25 cellular contexts compared by ENCODE assay signal in the genomic region with DNA sequence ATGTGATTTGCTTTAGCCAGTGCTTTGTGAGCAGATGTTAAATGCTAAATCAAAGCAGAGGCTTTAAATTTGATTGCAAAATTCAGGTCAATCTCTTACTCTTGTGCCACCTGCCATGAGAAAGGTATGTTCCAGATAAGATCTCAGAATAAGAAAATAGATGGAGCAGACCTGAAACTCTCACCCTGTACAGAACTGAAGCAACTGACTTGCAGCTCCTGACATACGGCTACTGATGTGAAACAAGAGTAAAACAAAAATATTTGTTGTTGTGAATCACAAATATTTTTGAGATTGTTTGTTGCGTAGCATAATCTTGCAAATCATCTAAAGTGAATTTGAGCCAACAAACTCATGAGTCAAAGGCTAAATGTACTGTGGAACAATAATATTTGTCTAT. TPM values are rescaled to one million over a fixed set of nuclear protein-coding genes. Genes with fewer than 3 reads are reported as not detected.
DNase-seq lines count a peak whose midpoint lies in the region; ATAC-seq, FAIRE-seq and TF ChIP-seq lines count a peak whose summit lies in the region.
"Had no signal": no experiment of that assay in that cellular context is flagged by ENCODE, and none has a peak within 500 bp of the region (broad histone marks: within the 10 kb centered on the region; RNA-seq: fewer than 3 reads in every experiment).

No MANE protein-coding gene starts in this region.

- no peak overlapping the region for H2BK15ac ChIP-seq in neuronal stem cell (ENCODE audit: low read length)

- H3K9me1 ChIP-seq in K562 (ENCODE audit: control insufficient read depth, insufficient read depth, low read length) = no peaks in the 10 kb centered on the region

- no peak overlapping the region for H2AK5ac ChIP-seq in neuronal stem cell (ENCODE audit: low read depth, low read length)

- no peak overlapping the region for H2BK5ac ChIP-seq in neuronal stem cell (ENCODE audit: low read length)

- peaks cover 9% of the 10 kb centered on the region for H3K36me3 Mint-ChIP-seq in activated T-cell treated with anti-CD3 and anti-CD28 coated beads, Interleukin-2, amount 50 U/mL, for 24 hours (ENCODE audit: low read depth)

- H3K27me3 ChIP-seq in PC-3 (ENCODE audit: low read length) (no peaks in the 10 kb centered on the region), K562 (ENCODE audit: control insufficient read depth in 2 of 2, insufficient read depth in 2 of 2, low read length in 2 of 2) (no peaks in the 10 kb centered on the region), neuronal stem cell (ENCODE audit: control insufficient read depth in 3 of 3, insufficient read depth in 3 of 3, low read depth in 1 of 3, low read length in 3 of 3) (no peaks in the 10 kb centered on the region), mammary epithelial cell (ENCODE audit: insufficient read depth, low read length) (no peaks in the 10 kb centered on the region)
- H3K27me3 ChIP-seq: SJCRH30 had no signal

- H2AFZ ChIP-seq in PC-3 (ENCODE audit: low read length) (no peak overlapping the region), K562 (ENCODE audit: low read depth, low read length) (no peak overlapping the region), neuronal stem cell (ENCODE audit: low read length) (peak overlapping the region; percentile 13), mammary epithelial cell (ENCODE audit: low read depth, low read length) (no peak overlapping the region)

- no peak for FAIRE-seq in K562 (lab: Jason Lieb, UNC)
- FAIRE-seq: GM12892, H1, HepG2 had no signal

- intact Hi-C loops in PC-3 (cut with micrococcal nuclease) (no loop called here), K562 (cut with micrococcal nuclease) (no loop called here), mammary epithelial cell (cut with micrococcal nuclease) (no loop called here)

- CTCF ChIA-PET in PC-3 (lab: Charles Lee) = no interaction called here
- CTCF ChIA-PET in K562 (lab: Yijun Ruan, JAX; ENCODE audit: low intra/inter-chr PET ratio) = no interaction called here
- CTCF ChIA-PET in mammary epithelial cell (lab: Charles Lee; ENCODE audit: low non-redundant PET) = no interaction called here

- H3K79me2 ChIP-seq in PC-3 (ENCODE audit: low read length) (peaks cover 14% of the 10 kb centered on the region), K562 (ENCODE audit: control insufficient read depth, insufficient read depth, low read length) (peaks cover 21% of the 10 kb centered on the region), mammary epithelial cell (ENCODE audit: insufficient read depth, low read length) (peaks cover 15% of the 10 kb centered on the region)

- DNase-seq in NCI-H526 (lab: John Stamatoyannopoulos, UW) (peak; percentile 15 to 20), PC-3 (peak; percentile 40), K562 (ENCODE audit: extremely low read depth in 1 of 4, low spot score in 3 of 4) (no peak), neuronal stem cell (ENCODE audit: low spot score) (no peak), mammary epithelial cell (no peak), NOMO-1 (lab: John Stamatoyannopoulos, UW; ENCODE audit: unreplicated experiment in 2 of 2) (no peak)
- DNase-seq in activated T-cell treated with anti-CD3 and anti-CD28 coated beads, Interleukin-2, amount 50 U/mL, for 24 hours = no peak
- DNase-seq: Caco-2; CD8-positive, alpha-beta T cell; DND-41; Kasumi-1; MV-4-11; NCI-H1105; NCI-H1436 treated with DMSO at 0.1 percent for 48 hours; NCI-H187 treated with DMSO at 0.1 percent for 48 hours; NCI-H2171 treated with DMSO at 0.1 percent for 48 hours; NCI-H345; OCI-M1; SJCRH30 had no signal

- H3K4me1 ChIP-seq in PC-3 (ENCODE audit: insufficient read depth, low read length) = peaks cover 17% of the 10 kb centered on the region
- H3K4me1 ChIP-seq in K562 (replicated peaks in 1 of 2; ENCODE audit: control insufficient read depth in 2 of 2, insufficient read depth in 2 of 2, low read length in 2 of 2) = peaks cover 10 to 14% of the 10 kb centered on the region in 2 experiments; a peak in 3 of 5 replicates
- H3K4me1 ChIP-seq in neuronal stem cell (ENCODE audit: control insufficient read depth in 2 of 2, insufficient read depth in 1 of 2, low read depth in 1 of 2, low read length in 2 of 2) = no peaks in the 10 kb centered on the region
- H3K4me1 ChIP-seq in mammary epithelial cell (ENCODE audit: insufficient read depth, low read length) = peaks cover 5% of the 10 kb centered on the region
- H3K4me1 ChIP-seq: SJCRH30 had no signal

- H3K9ac ChIP-seq in PC-3 (ENCODE audit: low read length) (no peak overlapping the region), K562 (ENCODE audit: insufficient read depth in 1 of 2, low read depth in 2 of 2, low read length in 2 of 2) (no peak overlapping the region), neuronal stem cell (ENCODE audit: low read depth, low read length, poor library complexity) (no peak overlapping the region), mammary epithelial cell (ENCODE audit: insufficient read depth, low read length) (no peak overlapping the region)

- H3F3A ChIP-seq in PC-3 (ENCODE audit: low read length, unreplicated experiment) = no peaks in the 10 kb centered on the region

- peaks cover 12% of the 10 kb centered on the region for H3K4me1 Mint-ChIP-seq in activated T-cell treated with anti-CD3 and anti-CD28 coated beads, Interleukin-2, amount 50 U/mL, for 24 hours (ENCODE audit: low read depth)

- H3K4me3 Mint-ChIP-seq in activated T-cell treated with anti-CD3 and anti-CD28 coated beads, Interleukin-2, amount 50 U/mL, for 24 hours = no peak overlapping the region
- H3K4me3 Mint-ChIP-seq: B cell; CD8-positive, alpha-beta T cell had no signal

- peaks cover 4% of the 10 kb centered on the region for H3K79me1 ChIP-seq in neuronal stem cell (ENCODE audit: low read depth, low read length)

- TF ChIP-seq CTCF in PC-3 (conservative IDR thresholded peaks at IDR 0.05; ENCODE audit: low read depth, low read length) (no peak), K562 (IDR thresholded peaks at IDR 0.05 in 2 of 3, conservative IDR thresholded peaks at IDR 0.05 in 1 of 3; ENCODE audit: insufficient read depth in 2 of 3, low read depth in 1 of 3, low read length in 3 of 3) (no peak), mammary epithelial cell (conservative IDR thresholded peaks at IDR 0.05 in 1 of 2, IDR thresholded peaks at IDR 0.05 in 1 of 2; ENCODE audit: extremely low read depth in 1 of 2, insufficient read depth in 1 of 2, low read depth in 1 of 2, low read length in 2 of 2) (no peak)

- BruUV-seq in PC-3 (replicated peaks; lab: Mats Ljungman, UMichigan) = no TSS peak
- no TSS peak for BruUV-seq in K562 (replicated peaks; lab: Mats Ljungman, UMichigan)
- no TSS peak for BruUV-seq in mammary epithelial cell (replicated peaks; lab: Mats Ljungman, UMichigan)

- no peak for TF ChIP-seq POLR2A in K562 (conservative IDR thresholded peaks at IDR 0.05)

- H3K36me3 ChIP-seq in PC-3 (ENCODE audit: low read depth, low read length) = no peaks in the 10 kb centered on the region
- no peaks in the 10 kb centered on the region for H3K36me3 ChIP-seq in K562 (ENCODE audit: control insufficient read depth, insufficient read depth, low read length)
- no peaks in the 10 kb centered on the region for H3K36me3 ChIP-seq in neuronal stem cell (replicated peaks in 1 of 2; ENCODE audit: control insufficient read depth in 2 of 2, insufficient read depth in 2 of 2, low read length in 2 of 2)
- H3K36me3 ChIP-seq in mammary epithelial cell (ENCODE audit: insufficient read depth, low read length) = no peaks in the 10 kb centered on the region
- H3K36me3 ChIP-seq: SJCRH30 had no signal

- H3K4ac ChIP-seq in neuronal stem cell (ENCODE audit: low read length) = no peak overlapping the region

- H3K9me3 ChIP-seq in PC-3 (ENCODE audit: low read length) (no peaks in the 10 kb centered on the region), K562 (replicated peaks; ENCODE audit: control insufficient read depth, insufficient read depth, low read depth, low read length) (no peaks in the 10 kb centered on the region), neuronal stem cell (replicated peaks in 1 of 2; ENCODE audit: control insufficient read depth in 2 of 2, insufficient read depth in 1 of 2, low read depth in 1 of 2, low read length in 2 of 2) (no peaks in the 10 kb centered on the region), mammary epithelial cell (replicated peaks; ENCODE audit: insufficient read depth, low read length) (no peaks in the 10 kb centered on the region)
- H3K9me3 ChIP-seq: Caco-2, SJCRH30 had no signal

- H3K27ac ChIP-seq in PC-3 (ENCODE audit: low read length) (no peak overlapping the region), K562 (ENCODE audit: extremely low read depth, low read depth, low read length) (no peak overlapping the region), neuronal stem cell (replicated peaks; ENCODE audit: low read length) (no peak overlapping the region), mammary epithelial cell (ENCODE audit: insufficient read depth, low read depth, low read length) (no peak overlapping the region)
- H3K27ac ChIP-seq: C4-2B, SJCRH30 had no signal

- no peak overlapping the region for H4K8ac ChIP-seq in neuronal stem cell (ENCODE audit: low read depth, low read length)

- in situ Hi-C loops in K562 (cut with MboI) = no loop called here
- in situ Hi-C loops in mammary epithelial cell (cut with MboI; ENCODE audit: low sequenced_read_pairs in 2 of 2) = loop anchor here in 1 of 2 donors (25.0 kb wide), 1 partner anchor 476 kb away; the partner anchor contains the start of gene NAP1L1

- TF ChIP-seq RAD21 in K562 (CRISPR knock-in tag; conservative IDR thresholded peaks at IDR 0.05 in 1 of 2, IDR thresholded peaks at IDR 0.05 in 1 of 2) = no peak

- H3K27ac Mint-ChIP-seq in activated T-cell treated with anti-CD3 and anti-CD28 coated beads, Interleukin-2, amount 50 U/mL, for 24 hours = no peak overlapping the region
- H3K27ac Mint-ChIP-seq: B cell; CD8-positive, alpha-beta T cell had no signal

- no peak overlapping the region for H3K4me3 ChIP-seq in PC-3 (ENCODE audit: low read length)
- H3K4me3 ChIP-seq in K562 = no peak overlapping the region
- no peak overlapping the region for H3K4me3 ChIP-seq in neuronal stem cell (ENCODE audit: low read length in 2 of 2)
- no peak overlapping the region for H3K4me3 ChIP-seq in mammary epithelial cell (replicated peaks in 1 of 3; ENCODE audit: insufficient read depth in 1 of 3, low read depth in 2 of 3, low read length in 3 of 3)
- H3K4me3 ChIP-seq: SJCRH30 had no signal

- no peak overlapping the region for H3K23ac ChIP-seq in neuronal stem cell (ENCODE audit: low read depth, low read length, poor library complexity)

- no peak overlapping the region for H2BK12ac ChIP-seq in neuronal stem cell (ENCODE audit: low read length)

- no peaks in the 10 kb centered on the region for H3K9me3 Mint-ChIP-seq in activated T-cell treated with anti-CD3 and anti-CD28 coated beads, Interleukin-2, amount 50 U/mL, for 24 hours
- H3K9me3 Mint-ChIP-seq: CD8-positive, alpha-beta T cell had no signal

- no peak overlapping the region for H4K91ac ChIP-seq in neuronal stem cell (ENCODE audit: low read depth, low read length, poor library complexity)

- POLR2A ChIA-PET in PC-3 (lab: Charles Lee; ENCODE audit: unreplicated experiment) (no interaction called here), K562 (lab: Yijun Ruan, JAX) (no interaction called here)

- WGBS in K562 (ENCODE audit: insufficient coverage, low coverage, missing lambda C conversion rate) = 100% methylated on average over 2 of the region's 2 CpGs
- no CpG with 5 or more reads among the region's 2 CpGs for WGBS in neuronal stem cell (ENCODE audit: extremely low coverage in 2 of 2, insufficient read length in 2 of 2, insufficient replicate concordance in 1 of 2), 2 donors
- WGBS in mammary epithelial cell (ENCODE audit: low coverage, missing lambda C conversion rate) = 89% methylated on average over 2 of the region's 2 CpGs

- H3K18ac ChIP-seq in neuronal stem cell (ENCODE audit: low read length) = no peak overlapping the region

- TF ChIP-seq EP300 in K562 (IDR thresholded peaks at IDR 0.05; ENCODE audit: low read length) = no peak

- no peak overlapping the region for H3K14ac ChIP-seq in neuronal stem cell (ENCODE audit: low read length)

- dilution Hi-C loops in mammary epithelial cell (cut with HindIII; ENCODE audit: low sequenced_read_pairs) = no loop called here

- H3K4me2 ChIP-seq in PC-3 (ENCODE audit: low read length) (peak overlapping the region; percentile 11; the same call in 1 of the 2 replicates), K562 (ENCODE audit: insufficient read depth, low read length) (no peak overlapping the region), neuronal stem cell (ENCODE audit: insufficient read depth, low read length, poor library complexity, severe bottlenecking) (no peak overlapping the region), mammary epithelial cell (ENCODE audit: insufficient read depth, low read depth, low read length) (no peak overlapping the region)

- H3K27me3 Mint-ChIP-seq in activated T-cell treated with anti-CD3 and anti-CD28 coated beads, Interleukin-2, amount 50 U/mL, for 24 hours = no peaks in the 10 kb centered on the region
- H3K27me3 Mint-ChIP-seq: B cell had no signal

- H2BK120ac ChIP-seq in neuronal stem cell (ENCODE audit: low read depth, low read length) = no peak overlapping the region

- ATAC-seq in PC-3 (no peak), K562 (no peak)
- ATAC-seq: CD8-positive, alpha-beta T cell; HepG2; Right ventricle myocardium inferior had no signal

- H4K20me1 ChIP-seq in PC-3 (ENCODE audit: low read length) = no peaks in the 10 kb centered on the region; the same call in 1 of the 2 replicates
- no peaks in the 10 kb centered on the region for H4K20me1 ChIP-seq in K562 (replicated peaks; ENCODE audit: control insufficient read depth, insufficient read depth, low read length)
- H4K20me1 ChIP-seq in mammary epithelial cell (ENCODE audit: insufficient read depth, low read length) = no peaks in the 10 kb centered on the region

- no peaks in the 10 kb centered on the region for H3K9me2 ChIP-seq in PC-3 (replicated peaks; ENCODE audit: low read length)

RNA-seq across cellular contexts. Expression of gene OSBPL8, which starts 3.5 kb away (rescaled TPM):
- 28.5 and 42.6 TPM in 2 replicates for total RNA-seq in PC-3 (2014; rRNA removed)
- 52.8 and 159 TPM in 2 replicates for total RNA-seq in K562 (2011; cell fraction: chromatin; rRNA removed; ENCODE audit: low replicate concordance)
- 43.4 and 53.4 TPM in 2 replicates for total RNA-seq in K562 (2011; cell fraction: nucleolus; rRNA removed)
- 46.3 and 48.5 TPM in 2 replicates for total RNA-seq in K562 (2011; cell fraction: nucleoplasm; rRNA removed)
- 28.3 and 32.1 TPM in 2 replicates for total RNA-seq in K562 (2014; rRNA removed)
- total RNA-seq in K562 (2014; rRNA removed; fragmentation: Illumina TruSeq; extraction: Trizol) = 81.0 and 94.9 TPM in 2 replicates
- total RNA-seq in K562 (2015; rRNA removed; fragmentation: Illumina TruSeq; extraction: Trizol) = 70.2 and 78.3 TPM in 2 replicates
- total RNA-seq in K562 (2021) = 82.7 and 88.6 TPM in 2 replicates
- 34.2 and 52.7 TPM in 2 replicates for polyA plus RNA-seq in K562 (2011; rRNA removed)
- polyA plus RNA-seq in K562 (2011; cell fraction: cytosol; rRNA removed) = 15.3 and 41.1 TPM in 2 replicates
- 19.3 and 21.6 TPM in 2 replicates for polyA plus RNA-seq in K562 (2011; cell fraction: nucleus; rRNA removed)
- 28.9 and 29.0 TPM in 2 replicates for polyA plus RNA-seq in K562 (2012)
- 36.2 and 42.8 TPM in 2 replicates for polyA plus RNA-seq in K562 (2014; fragmentation: Illumina TruSeq; extraction: Trizol)
- 10 to 100 TPM; 17.4 to 19.9 TPM for polyA plus RNA-seq in K562 (2014; fragmentation: Nextera tagmentation; extraction: Ambion mirVana)
- polyA plus RNA-seq in K562 (2014; rRNA removed) = 25.6 and 31.4 TPM in 2 replicates
- 334 and 360 TPM in 2 replicates for polyA minus RNA-seq in K562 (2011; rRNA and poly(A)+ RNA removed)
- polyA minus RNA-seq in K562 (2011; cell fraction: cytosol; rRNA and poly(A)+ RNA removed) = 66.7 and 80.0 TPM in 2 replicates
- polyA minus RNA-seq in K562 (2011; cell fraction: nucleus; rRNA and poly(A)+ RNA removed) = 73.6 and 124 TPM in 2 replicates
- polyA plus RNA-seq in neuronal stem cell (2013, experiment 1 of 2) = 42.5 TPM
- 43.9 TPM for polyA plus RNA-seq in neuronal stem cell (2013, experiment 2 of 2)
- 10 to 100 TPM; 87.4 to 88.4 TPM for total RNA-seq in mammary epithelial cell
- polyA plus RNA-seq in mammary epithelial cell = 26.2 TPM
- 148 TPM for polyA minus RNA-seq in mammary epithelial cell

Comparison
In these comparisons a context has a peak if more than half of its experiments do, and no peak if none do; other contexts are left out.
1. DNase-seq: peak in NCI-H526 (2 of 2) and PC-3 (single experiment); none in K562 (0 of 4), neuronal stem cell (single experiment), mammary epithelial cell (single experiment), NOMO-1 (0 of 2) and activated T-cell treated with anti-CD3 and anti-CD28 coated beads, Interleukin-2, amount 50 U/mL, for 24 hours (single experiment).